17 cellular contexts compared by ENCODE assay signal in genomic region chr3:171813278-171813896, GRCh38. TPM values are rescaled to one million over a fixed set of nuclear protein-coding genes. Genes with fewer than 3 reads are reported as not detected.
DNase-seq lines count a peak whose midpoint lies in the region; ATAC-seq and TF ChIP-seq lines count a peak whose summit lies in the region.
"Had no signal": no experiment of that assay in that cellular context is flagged by ENCODE, and none has a peak within 500 bp of the region (broad histone marks: within the 10 kb centered on the region; RNA-seq: fewer than 3 reads in every experiment).

No MANE protein-coding gene starts in this region.

- H4K20me1 ChIP-seq in BLaER1 (no peaks in the 10 kb centered on the region), GM23248 (ENCODE audit: insufficient read depth) (no peaks in the 10 kb centered on the region)

- H3K4me2 ChIP-seq in BLaER1 = peak overlapping the region; percentile 44
- peak overlapping the region; percentile 2 for H3K4me2 ChIP-seq in GM23248 (ENCODE audit: unreplicated experiment)
- H3K4me2 ChIP-seq: neural progenitor cell had no signal

- H3K36me3 Mint-ChIP-seq in natural killer cell = no peaks in the 10 kb centered on the region
- H3K36me3 Mint-ChIP-seq: brain, neural progenitor cell had no signal

- no peaks in the 10 kb centered on the region for H3K9me3 Mint-ChIP-seq in natural killer cell
- H3K9me3 Mint-ChIP-seq: activated B cell treated with CpG ODN at 0.5 μM for 24 hours had no signal

- no peak overlapping the region for H2AFZ ChIP-seq in GM23248
- H2AFZ ChIP-seq: neural progenitor cell had no signal

- H3K27me3 ChIP-seq in BLaER1 (no peaks in the 10 kb centered on the region), GM23248 (replicated peaks; ENCODE audit: insufficient read depth) (no peaks in the 10 kb centered on the region)
- H3K27me3 ChIP-seq: esophagus squamous epithelium had no signal

- DNase-seq in GM23248 (no peak), natural killer cell (no peak), middle frontal gyrus (ENCODE audit: extremely low spot score, low spot score) (no peak), NK-92 (lab: John Stamatoyannopoulos, UW; ENCODE audit: unreplicated experiment) (no peak), cerebellum (ENCODE audit: low spot score) (no peak), NCI-H187 treated with DMSO at 0.1 percent for 48 hours (lab: John Stamatoyannopoulos, UW) (no peak)
- DNase-seq: activated B cell treated with CpG ODN at 0.5 μM for 24 hours; activated naive CD4-positive, alpha-beta T cell treated with anti-CD3 and anti-CD28 coated beads, Interleukin-2, amount 50 U/mL, for 16 hours; DMS153; esophagus squamous epithelium; glutamatergic neuron; NCI-H1092; NCI-H748 treated with DMSO at 0.1 percent for 48 hours had no signal

- in situ Hi-C loops in GM23248 (cut with MboI) = no loop called here

- no peaks in the 10 kb centered on the region for H3K27me3 Mint-ChIP-seq in natural killer cell (ENCODE audit: low read depth in 2 of 2)

- WGBS in GM23248 (ENCODE audit: low coverage in 1 of 2, low lambda C conversion rate in 2 of 2, missing lambda C conversion rate in 2 of 2), 2 experiments = 95 to 97% methylated on average over 3 of the region's 3 CpGs
- WGBS in adipose tissue, 3 donors = 78 to 96% (median 79%) methylated on average over 3 of the region's 3 CpGs

- H3K36me3 ChIP-seq in BLaER1 = no peaks in the 10 kb centered on the region
- no peaks in the 10 kb centered on the region for H3K36me3 ChIP-seq in GM23248 (ENCODE audit: low read depth)
- H3K36me3 ChIP-seq: esophagus squamous epithelium, neural progenitor cell had no signal

- H3K4me3 Mint-ChIP-seq in natural killer cell = peak overlapping the region; percentile 2
- H3K4me3 Mint-ChIP-seq: activated B cell treated with CpG ODN at 0.5 μM for 24 hours, neural progenitor cell had no signal

- H3F3A ChIP-seq in GM23248 (ENCODE audit: insufficient read depth) = peaks cover 35% of the 10 kb centered on the region

- no peaks in the 10 kb centered on the region for H3K9me2 ChIP-seq in GM23248 (ENCODE audit: insufficient read depth)

- H3K27ac ChIP-seq in BLaER1 = peak overlapping the region; percentile 27; the same call in 1 of the 2 replicates
- H3K27ac ChIP-seq in GM23248 = no peak overlapping the region
- H3K27ac ChIP-seq in adipose tissue (ENCODE audit: low read depth, low read length) = peak overlapping the region; percentile 15
- H3K27ac ChIP-seq: neural progenitor cell had no signal

- intact Hi-C loops in natural killer cell (cut with micrococcal nuclease) = loop anchor here (5.0 kb wide), 2 partner anchors 224 to 356 kb away; partner anchors contain the start of gene FNDC3B

- H3K79me2 ChIP-seq in GM23248 (ENCODE audit: insufficient read depth) = no peaks in the 10 kb centered on the region

- no peak for TF ChIP-seq CTCF in natural killer cell (IDR thresholded peaks at IDR 0.05)

- H3K4me1 ChIP-seq in BLaER1 (peaks cover 40% of the 10 kb centered on the region), GM23248 (ENCODE audit: insufficient read depth) (peaks cover 30% of the 10 kb centered on the region)

- peak overlapping the region; percentile 65 to 76 for H3K27ac Mint-ChIP-seq in natural killer cell
- H3K27ac Mint-ChIP-seq: activated B cell treated with CpG ODN at 0.5 μM for 24 hours had no signal

- H3K4me3 ChIP-seq in BLaER1 = no peak overlapping the region
- H3K4me3 ChIP-seq in GM23248 = no peak overlapping the region
- H3K4me3 ChIP-seq: esophagus squamous epithelium, neural progenitor cell had no signal

- H3K9me3 ChIP-seq in BLaER1 (peaks cover 9% of the 10 kb centered on the region; the same call in 1 of the 2 replicates), GM23248 (ENCODE audit: low read depth) (no peaks in the 10 kb centered on the region)
- H3K9me3 ChIP-seq: esophagus squamous epithelium had no signal

- H3K9ac ChIP-seq in BLaER1 (no peak overlapping the region), GM23248 (no peak overlapping the region)
- H3K9ac ChIP-seq: neural progenitor cell had no signal

- peaks cover 30 to 33% of the 10 kb centered on the region in 2 donors for H3K4me1 Mint-ChIP-seq in natural killer cell

- no peak for ATAC-seq in natural killer cell

RNA-seq across cellular contexts. Expression of gene PLD1, which starts 3.1 kb away (rescaled TPM):
- total RNA-seq in GM23248 (2014; rRNA removed; shearing (Covaris generic)) = 1.8 and 4.6 TPM in 2 replicates
- polyA plus RNA-seq in GM23248 (2016; fragmentation: Nextera tagmentation; extraction: Ambion mirVana) = 3.0 and 3.6 TPM in 2 replicates
- 10 to 100 TPM in 2 of 3 donors, 1 to 10 TPM in 1; 5.4 to 11.9 (median 10.6) TPM for polyA plus RNA-seq in adipose tissue
- total RNA-seq in natural killer cell = 10 to 100 TPM; 13.2 to 26.3 (median 17.1) TPM
- 16.8 TPM for total RNA-seq in cerebellum
- total RNA-seq: activated B cell treated with CpG ODN at 0.5 μM for 24 hours had no signal

RNA-seq across cellular contexts. Expression of gene TMEM212, which starts 29.8 kb away (rescaled TPM):
- total RNA-seq in GM23248 (2014; rRNA removed; shearing (Covaris generic)) = not detected in 2 replicates
- not detected in 2 replicates for polyA plus RNA-seq in GM23248 (2016; fragmentation: Nextera tagmentation; extraction: Ambion mirVana)
- not detected for polyA plus RNA-seq in adipose tissue
- not detected for total RNA-seq in natural killer cell
- not detected for total RNA-seq in cerebellum
- total RNA-seq: activated B cell treated with CpG ODN at 0.5 μM for 24 hours, esophagus squamous epithelium had no signal
